8 cellular contexts compared by ENCODE assay signal in genomic region chr2:12717191-12717987, GRCh38. TPM values are rescaled to one million over a fixed set of nuclear protein-coding genes. Genes with fewer than 3 reads are reported as not detected.
DNase-seq lines count a peak whose midpoint lies in the region; ATAC-seq and TF ChIP-seq lines count a peak whose summit lies in the region.

No MANE protein-coding gene starts in this region.

- POLR2A ChIA-PET in Panc1 (lab: Charles Lee), result interaction anchor here (0.6 kb wide), 1 partner anchor 411 kb away, joined by 3 read pairs; no protein-coding TSS in a partner anchor

- no peak overlapping the region for H3K27ac ChIP-seq in HL-60 (replicated peaks)
- peak overlapping the region; percentile 89 for H3K27ac ChIP-seq in Panc1 (ENCODE audit: low read length)

- H3K27me3 ChIP-seq in HL-60 (ENCODE audit: insufficient read depth, poor library complexity, severe bottlenecking) (peaks cover 26% of the 10 kb centered on the region), Panc1 (ENCODE audit: control insufficient read depth, insufficient read depth, low read length) (no peaks in the 10 kb centered on the region)

- no peak for TF ChIP-seq CTCF in HL-60 (IDR thresholded peaks at IDR 0.05; ENCODE audit: insufficient read depth, low read length)
- TF ChIP-seq CTCF in Panc1 (IDR thresholded peaks at IDR 0.05), result peak; percentile 81
- TF ChIP-seq CTCF in fibroblast of the aortic adventitia (IDR thresholded peaks at IDR 0.05; ENCODE audit: insufficient read depth, low read length), result peak; percentile 53
- TF ChIP-seq CTCF in nephron progenitor cell (IDR thresholded peaks at IDR 0.05), result peak; percentile 33

- H3K36me3 Mint-ChIP-seq in nephron progenitor cell (ENCODE audit: low read depth), result peaks cover 5% of the 10 kb centered on the region

- ATAC-seq in Panc1, result peak; percentile 52
- no peak for ATAC-seq in GM21423 (IDR thresholded peaks at IDR 0.05; ENCODE audit: unreplicated experiment)

- H3K4me3 ChIP-seq in HL-60 (replicated peaks; ENCODE audit: insufficient read depth, low read length) (peak overlapping the region; percentile 58), Panc1 (ENCODE audit: low read depth in 2 of 2, low read length in 2 of 2) (peak overlapping the region; percentile 70 to 92), fibroblast of the aortic adventitia (ENCODE audit: low read depth, low read length) (peak overlapping the region; percentile 91)

- CTCF ChIA-PET in Panc1 (lab: Charles Lee), result interaction anchor here (0.6 to 3.0 kb wide), 8 partner anchors 25 to 999 kb away, joined by 3 to 14 read pairs (median 6); no protein-coding TSS in a partner anchor

- peak; percentile 67 for DNase-seq in ELR (ENCODE audit: low read depth)
- DNase-seq in HL-60 (ENCODE audit: low read depth in 1 of 2, low spot score in 1 of 2), result peak in 1 of 2 experiments; percentile 36
- DNase-seq in Panc1 (ENCODE audit: low read depth, low spot score), result no peak
- peak; percentile 50 for DNase-seq in activated effector memory CD4-positive, alpha-beta T cell treated with Interleukin-2 at 50 U/mL for 16 hours
- DNase-seq in fibroblast of the aortic adventitia (ENCODE audit: low read depth), result peak; percentile 78
- DNase-seq in nephron progenitor cell, result peak; percentile 76
- peak; percentile 66 for DNase-seq in ureter (ENCODE audit: low spot score)

- no peaks in the 10 kb centered on the region for H3K27me3 Mint-ChIP-seq in nephron progenitor cell (ENCODE audit: low read depth, poor library complexity)

- peaks cover 46% of the 10 kb centered on the region for H3K4me1 ChIP-seq in Panc1 (ENCODE audit: control insufficient read depth, insufficient read depth, low read length)

- peaks cover 50% of the 10 kb centered on the region for H3K4me1 Mint-ChIP-seq in nephron progenitor cell

- no peaks in the 10 kb centered on the region; the same call in 1 of the 2 replicates for H3K36me3 ChIP-seq in Panc1 (ENCODE audit: control insufficient read depth, insufficient read depth, low read length)

- H3K9me3 Mint-ChIP-seq in nephron progenitor cell, result no peaks in the 10 kb centered on the region

- peak overlapping the region; percentile 97 for H3K27ac Mint-ChIP-seq in nephron progenitor cell

- no TSS peak for BruUV-seq in Panc1 (replicated peaks; lab: Mats Ljungman, UMichigan)

- intact Hi-C loops in Panc1 (cut with micrococcal nuclease; ENCODE audit: unreplicated experiment), result loop anchor here (2.0 to 10.0 kb wide), 5 partner anchors 183 to 543 kb away; no protein-coding TSS in a partner anchor

- in situ Hi-C loops in Panc1 (cut with HindIII; ENCODE audit: low pct_unique_long_range_greater_than_20kb, low sequenced_read_pairs), result no loop called here

- peak overlapping the region; percentile 99 for H3K4me3 Mint-ChIP-seq in nephron progenitor cell

- H3K9me3 ChIP-seq in Panc1 (ENCODE audit: control insufficient read depth, insufficient read depth, low read depth, low read length), result no peaks in the 10 kb centered on the region

RNA-seq across cellular contexts. Expression of gene TRIB2, which starts 0.7 kb away (rescaled TPM):
- 43.2 TPM for total RNA-seq in Panc1 (2021; ENCODE audit: unreplicated experiment)
- polyA plus RNA-seq in Panc1 (2012; ENCODE audit: insufficient read length), result 34.8 TPM
- 39.9 and 112 TPM in 2 replicates for total RNA-seq in fibroblast of the aortic adventitia (ENCODE audit: low replicate concordance)
- total RNA-seq in ureter, result 45.4 TPM
